ENCODE assay signal across 9 cellular contexts in genomic region chr6:39725632-39725997, GRCh38. TPM values are rescaled to one million over a fixed set of nuclear protein-coding genes. Genes with fewer than 3 reads are reported as not detected.
DNase-seq lines count a peak whose midpoint lies in the region; ATAC-seq and TF ChIP-seq lines count a peak whose summit lies in the region.
"Had no signal": no experiment of that assay in that cellular context is flagged by ENCODE, and none has a peak within 500 bp of the region (broad histone marks: within the 10 kb centered on the region; RNA-seq: fewer than 3 reads in every experiment).

No MANE protein-coding gene starts in this region.

- peaks cover 4% of the 10 kb centered on the region for H3K27me3 Mint-ChIP-seq in activated CD4-positive, alpha-beta T cell treated with anti-CD3 and anti-CD28 coated beads, Interleukin-2, amount 10 ng/mL, durations not matched to agents 24 days and 14 days
- H3K27me3 Mint-ChIP-seq in memory B cell (no peaks in the 10 kb centered on the region), Calu3 (ENCODE audit: unreplicated experiment) (no peaks in the 10 kb centered on the region)

- peak overlapping the region; percentile 92 for H3K4me3 Mint-ChIP-seq in activated CD4-positive, alpha-beta T cell treated with anti-CD3 and anti-CD28 coated beads, Interleukin-2, amount 10 ng/mL, durations not matched to agents 24 days and 14 days
- H3K4me3 Mint-ChIP-seq in memory B cell (peak overlapping the region; percentile 96), Calu3 (ENCODE audit: low read depth, unreplicated experiment) (no peak overlapping the region)

- DNase-seq in activated CD4-positive, alpha-beta T cell treated with anti-CD3 and anti-CD28 coated beads, Interleukin-2, amount 10 ng/mL, durations not matched to agents 24 days and 14 days: no peak
- no peak for DNase-seq in activated CD4-positive, alpha-beta T cell treated with anti-CD3 and anti-CD28 coated beads, Interleukin-2, amount 50 U/mL, for 4 hours
- DNase-seq in astrocyte of the cerebellum (ENCODE audit: low read depth): no peak
- no peak for DNase-seq in memory B cell (ENCODE audit: low spot score in 2 of 2)
- DNase-seq in NCI-H226: no peak
- DNase-seq in Calu3: no peak
- DNase-seq in SKM-1 treated with dmso at 0.1 percent for 144 hours (lab: John Stamatoyannopoulos, UW; ENCODE audit: unreplicated experiment): no peak

- intact Hi-C loops in activated CD4-positive, alpha-beta T cell treated with anti-CD3 and anti-CD28 coated beads, Interleukin-2, amount 10 ng/mL, durations not matched to agents 24 days and 14 days (cut with micrococcal nuclease): no loop called here
- intact Hi-C loops in Calu3 (cut with micrococcal nuclease; ENCODE audit: unreplicated experiment): no loop called here

- peak overlapping the region; percentile 53 for H3K27ac ChIP-seq in temporal lobe (ENCODE audit: low read depth, low read length)
- H3K27ac ChIP-seq: SK-N-MC had no signal

- H3K27ac Mint-ChIP-seq in activated CD4-positive, alpha-beta T cell treated with anti-CD3 and anti-CD28 coated beads, Interleukin-2, amount 10 ng/mL, durations not matched to agents 24 days and 14 days: no peak overlapping the region
- H3K27ac Mint-ChIP-seq in memory B cell (no peak overlapping the region), Calu3 (ENCODE audit: unreplicated experiment) (no peak overlapping the region)

- in situ Hi-C loops in astrocyte of the cerebellum (cut with HindIII; ENCODE audit: low sequenced_read_pairs): no loop called here

- H3K36me3 Mint-ChIP-seq in activated CD4-positive, alpha-beta T cell treated with anti-CD3 and anti-CD28 coated beads, Interleukin-2, amount 10 ng/mL, durations not matched to agents 24 days and 14 days (ENCODE audit: low read depth): no peaks in the 10 kb centered on the region
- no peaks in the 10 kb centered on the region for H3K36me3 Mint-ChIP-seq in memory B cell
- H3K36me3 Mint-ChIP-seq in Calu3 (ENCODE audit: insufficient read depth, unreplicated experiment): no peaks in the 10 kb centered on the region

- CTCF ChIA-PET in Calu3 (lab: Charles Lee): interaction anchor here (0.7 kb wide), 1 partner anchor 12 kb away, joined by 4 read pairs; no protein-coding TSS in a partner anchor

- BruUV-seq in Calu3 (replicated peaks; lab: Mats Ljungman, UMichigan): no TSS peak

- no peak for ATAC-seq in memory B cell (ENCODE audit: low read depth)

- H3K4me3 ChIP-seq in astrocyte of the cerebellum (ENCODE audit: low read depth, low read length): peak overlapping the region; percentile 79
- H3K4me3 ChIP-seq: SK-N-MC had no signal

- H3K4me1 Mint-ChIP-seq in activated CD4-positive, alpha-beta T cell treated with anti-CD3 and anti-CD28 coated beads, Interleukin-2, amount 10 ng/mL, durations not matched to agents 24 days and 14 days: peaks cover 6% of the 10 kb centered on the region
- H3K4me1 Mint-ChIP-seq in memory B cell: peaks cover 5% of the 10 kb centered on the region
- no peaks in the 10 kb centered on the region for H3K4me1 Mint-ChIP-seq in Calu3 (ENCODE audit: low read depth, unreplicated experiment)

- no peak for TF ChIP-seq CTCF in astrocyte of the cerebellum (IDR thresholded peaks at IDR 0.05; ENCODE audit: low read depth, low read length, missing control alignments)
- no peak for TF ChIP-seq CTCF in Calu3 (IDR thresholded peaks at IDR 0.05; ENCODE audit: unreplicated experiment)

- H3K9me3 Mint-ChIP-seq in activated CD4-positive, alpha-beta T cell treated with anti-CD3 and anti-CD28 coated beads, Interleukin-2, amount 10 ng/mL, durations not matched to agents 24 days and 14 days: no peaks in the 10 kb centered on the region
- H3K9me3 Mint-ChIP-seq in memory B cell (no peaks in the 10 kb centered on the region), Calu3 (ENCODE audit: low read depth, unreplicated experiment) (no peaks in the 10 kb centered on the region)

RNA-seq across cellular contexts. Expression of gene KIF6, which starts 0.4 kb away (rescaled TPM):
- total RNA-seq in activated CD4-positive, alpha-beta T cell treated with anti-CD3 and anti-CD28 coated beads, Interleukin-2, amount 10 ng/mL, durations not matched to agents 24 days and 14 days: 0.17 and 0.33 TPM in 2 replicates
- total RNA-seq in temporal lobe (0.98 TPM), Calu3 (2022) (0.45 TPM in 1 of 2 replicates, not detected in the other)
